ENCODE assay signal across 20 cellular contexts in genomic region chr10:95761939-95762492, GRCh38. TPM values are rescaled to one million over a fixed set of nuclear protein-coding genes. Genes with fewer than 3 reads are reported as not detected.
DNase-seq lines count a peak whose midpoint lies in the region; ATAC-seq and TF ChIP-seq lines count a peak whose summit lies in the region.
"Had no signal": no experiment of that assay in that cellular context is flagged by ENCODE, and none has a peak within 500 bp of the region (broad histone marks: within the 10 kb centered on the region; RNA-seq: fewer than 3 reads in every experiment).

No MANE protein-coding gene starts in this region.

- H3K9me3 ChIP-seq in BLaER1 treated with 17β-estradiol and CSF1 and Interleukin-3, amounts not matched to agents 10 nM and 100 nM (replicated peaks in 1 of 11): peaks cover 0 to 37% (median 18%) of the 10 kb centered on the region in 11 experiments; a peak in 18 of 22 replicates
- no peaks in the 10 kb centered on the region for H3K9me3 ChIP-seq in neutrophil
- no peaks in the 10 kb centered on the region for H3K9me3 ChIP-seq in suprapubic skin
- H3K9me3 ChIP-seq: Caco-2, HAP-1 had no signal

- peak overlapping the region in 3 of 11 experiments; percentile 15 to 49 (median 26); a peak in 4 of 22 replicates for H3K27ac ChIP-seq in BLaER1 treated with 17β-estradiol and CSF1 and Interleukin-3, amounts not matched to agents 10 nM and 100 nM
- H3K27ac ChIP-seq in neutrophil: peak overlapping the region; percentile 69
- H3K27ac ChIP-seq in suprapubic skin: no peak overlapping the region
- H3K27ac ChIP-seq: HL-60 had no signal

- H3K4me3 ChIP-seq in BLaER1 treated with 17β-estradiol and CSF1 and Interleukin-3, amounts not matched to agents 10 nM and 100 nM: no peak overlapping the region
- H3K4me3 ChIP-seq in GM12865 (ENCODE audit: low read depth, low read length) (peak overlapping the region; percentile 64), neutrophil (ENCODE audit: low read depth in 1 of 2, low read length in 1 of 2) (peak overlapping the region in 1 of 2 experiments; percentile 22), suprapubic skin (no peak overlapping the region)
- H3K4me3 ChIP-seq: HAP-1 had no signal

- peaks cover 0 to 6% (median 0%) of the 10 kb centered on the region in 11 experiments; a peak in 2 of 22 replicates for H3K36me3 ChIP-seq in BLaER1 treated with 17β-estradiol and CSF1 and Interleukin-3, amounts not matched to agents 10 nM and 100 nM
- no peaks in the 10 kb centered on the region for H3K36me3 ChIP-seq in neutrophil
- H3K36me3 ChIP-seq in suprapubic skin: no peaks in the 10 kb centered on the region
- H3K36me3 ChIP-seq: HAP-1 had no signal

- no peak for TF ChIP-seq POLR2A in suprapubic skin (IDR thresholded peaks at IDR 0.05)

- no peaks in the 10 kb centered on the region for H3K27me3 ChIP-seq in BLaER1 treated with 17β-estradiol and CSF1 and Interleukin-3, amounts not matched to agents 10 nM and 100 nM
- H3K27me3 ChIP-seq in neutrophil (no peaks in the 10 kb centered on the region), suprapubic skin (no peaks in the 10 kb centered on the region)

- no peaks in the 10 kb centered on the region for H4K20me1 ChIP-seq in BLaER1 treated with 17β-estradiol and CSF1 and Interleukin-3, amounts not matched to agents 10 nM and 100 nM

- no peak for ATAC-seq in HG03095 (IDR thresholded peaks at IDR 0.05; ENCODE audit: unreplicated experiment)
- ATAC-seq: naive thymus-derived CD4-positive, alpha-beta T cell had no signal

- peak overlapping the region in 6 of 11 experiments; percentile 9 to 49 (median 38); a peak in 10 of 22 replicates for H3K4me2 ChIP-seq in BLaER1 treated with 17β-estradiol and CSF1 and Interleukin-3, amounts not matched to agents 10 nM and 100 nM

- TF ChIP-seq EP300 in suprapubic skin (IDR thresholded peaks at IDR 0.05): no peak

- H3K4me1 ChIP-seq in BLaER1 treated with 17β-estradiol and CSF1 and Interleukin-3, amounts not matched to agents 10 nM and 100 nM: peaks cover 16 to 48% (median 34%) of the 10 kb centered on the region in 10 experiments
- H3K4me1 ChIP-seq in neutrophil (ENCODE audit: control insufficient read depth in 1 of 2, insufficient read depth in 1 of 2, low read depth in 1 of 2, low read length in 1 of 2) (peaks cover 69 to 73% of the 10 kb centered on the region in 2 experiments), suprapubic skin (no peaks in the 10 kb centered on the region)
- H3K4me1 ChIP-seq: Caco-2, HAP-1 had no signal

- H3K9ac ChIP-seq in BLaER1 treated with 17β-estradiol and CSF1 and Interleukin-3, amounts not matched to agents 10 nM and 100 nM: no peak overlapping the region

- WGBS in suprapubic skin: 65% methylated on average over 3 of the region's 3 CpGs

- TF ChIP-seq CTCF in GM12865 (IDR thresholded peaks at IDR 0.05; ENCODE audit: insufficient read depth, low read depth, low read length, missing control alignments) (no peak), neutrophil (IDR thresholded peaks at IDR 0.05) (no peak), suprapubic skin (IDR thresholded peaks at IDR 0.05) (no peak)

- DNase-seq in GM12865 (ENCODE audit: low read depth) (peak; percentile 59), dermis blood vessel endothelial cell (peak; percentile 42), suprapubic skin (ENCODE audit: low spot score in 2 of 2) (no peak), NCI-H187 treated with DMSO at 0.1 percent for 48 hours (lab: John Stamatoyannopoulos, UW) (no peak)
- no peak for DNase-seq in stimulated activated CD4-positive, alpha-beta T cell treated with anti-CD3 and anti-CD28 coated beads, Interleukin-4, amount 100 ng/mL, for 1 hour
- DNase-seq: Caco-2; IMR-90; mammary epithelial cell; MM.1S; NCI-H146; NCI-H2227 treated with DMSO at 0.1 percent for 48 hours; stimulated activated CD4-positive, alpha-beta T cell treated with anti-CD3 and anti-CD28 coated beads, Interleukin-12 subunit alpha, Interleukin-12 subunit beta, amount 100 ng/mL, for 4 hours; trophoblast cell had no signal

RNA-seq across cellular contexts. Expression of gene ENTPD1, which starts 6.1 kb away (rescaled TPM):
- total RNA-seq in dermis blood vessel endothelial cell (32.2 and 54.4 TPM in 2 replicates), suprapubic skin (10 to 100 TPM in 3 of 4 donors, 1 to 10 TPM in 1; 6.3 to 18.9 (median 12.5) TPM)
- total RNA-seq: bronchial epithelial cell had no signal

Comparison
In these comparisons a context has a peak if more than half of its experiments do, and no peak if none do; other contexts are left out.
1. DNase-seq: peak in GM12865 (single experiment) and dermis blood vessel endothelial cell (single experiment); none in stimulated activated CD4-positive, alpha-beta T cell treated with anti-CD3 and anti-CD28 coated beads, Interleukin-4, amount 100 ng/mL, for 1 hour (single experiment), suprapubic skin (0 of 2) and NCI-H187 treated with DMSO at 0.1 percent for 48 hours (single experiment).